Comparison of ENCODE assay signal across 1 cellular context in the genomic region with DNA sequence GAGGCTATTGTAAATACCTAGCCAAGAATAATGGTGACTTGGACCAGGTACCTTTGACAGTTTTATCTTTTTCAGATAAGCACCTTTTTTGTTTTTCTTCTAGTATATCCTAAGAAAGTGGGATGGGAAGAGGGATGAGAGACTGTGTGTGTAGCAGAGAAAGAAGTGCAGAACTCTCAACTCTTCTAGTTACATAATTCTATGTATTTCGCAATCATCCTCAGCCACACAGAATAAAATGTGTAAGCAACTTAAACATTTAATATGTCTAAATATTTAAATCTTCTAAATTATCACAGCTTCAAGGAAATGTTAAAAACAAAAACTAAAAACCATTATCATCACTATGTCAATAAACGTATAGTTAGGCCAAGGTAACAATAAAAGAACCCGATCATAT.
TF ChIP-seq lines count a peak whose summit lies in the region.

No MANE protein-coding gene starts in this region.

TF ChIP-seq in HepG2, 621 proteins besides CTCF, POLR2A, EP300 and RAD21 (continued from another document):
- TF ChIP-seq SMC3 (IDR thresholded peaks at IDR 0.05; ENCODE audit: low read length) (peak; percentile 19; the same call in 1 of the 2 replicates), KDM5A (IDR thresholded peaks at IDR 0.05; ENCODE audit: borderline replicate concordance, low read length) (0 out of 2 replicates have a peak, but pooled peaks have one; percentile 8), CEBPG (CRISPR knock-in tag; IDR thresholded peaks at IDR 0.05) (peak; percentile 93), CEBPB (IDR thresholded peaks at IDR 0.05; ENCODE audit: borderline replicate concordance, low read depth, low read length) (peak; percentile 97), ZNF75D (CRISPR knock-in tag; IDR thresholded peaks at IDR 0.05; ENCODE audit: borderline replicate concordance) (no peak), REL (CRISPR knock-in tag; conservative IDR thresholded peaks at IDR 0.05) (no peak)
- TF ChIP-seq, protein P1, sequence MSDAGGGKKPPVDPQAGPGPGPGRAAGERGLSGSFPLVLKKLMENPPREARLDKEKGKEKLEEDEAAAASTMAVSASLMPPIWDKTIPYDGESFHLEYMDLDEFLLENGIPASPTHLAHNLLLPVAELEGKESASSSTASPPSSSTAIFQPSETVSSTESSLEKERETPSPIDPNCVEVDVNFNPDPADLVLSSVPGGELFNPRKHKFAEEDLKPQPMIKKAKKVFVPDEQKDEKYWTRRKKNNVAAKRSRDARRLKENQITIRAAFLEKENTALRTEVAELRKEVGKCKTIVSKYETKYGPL (CRISPR knock-in tag; IDR thresholded peaks at IDR 0.05), result 0 out of 2 replicates have a peak, but pooled peaks have one; percentile 60
- TF ChIP-seq, protein P2, sequence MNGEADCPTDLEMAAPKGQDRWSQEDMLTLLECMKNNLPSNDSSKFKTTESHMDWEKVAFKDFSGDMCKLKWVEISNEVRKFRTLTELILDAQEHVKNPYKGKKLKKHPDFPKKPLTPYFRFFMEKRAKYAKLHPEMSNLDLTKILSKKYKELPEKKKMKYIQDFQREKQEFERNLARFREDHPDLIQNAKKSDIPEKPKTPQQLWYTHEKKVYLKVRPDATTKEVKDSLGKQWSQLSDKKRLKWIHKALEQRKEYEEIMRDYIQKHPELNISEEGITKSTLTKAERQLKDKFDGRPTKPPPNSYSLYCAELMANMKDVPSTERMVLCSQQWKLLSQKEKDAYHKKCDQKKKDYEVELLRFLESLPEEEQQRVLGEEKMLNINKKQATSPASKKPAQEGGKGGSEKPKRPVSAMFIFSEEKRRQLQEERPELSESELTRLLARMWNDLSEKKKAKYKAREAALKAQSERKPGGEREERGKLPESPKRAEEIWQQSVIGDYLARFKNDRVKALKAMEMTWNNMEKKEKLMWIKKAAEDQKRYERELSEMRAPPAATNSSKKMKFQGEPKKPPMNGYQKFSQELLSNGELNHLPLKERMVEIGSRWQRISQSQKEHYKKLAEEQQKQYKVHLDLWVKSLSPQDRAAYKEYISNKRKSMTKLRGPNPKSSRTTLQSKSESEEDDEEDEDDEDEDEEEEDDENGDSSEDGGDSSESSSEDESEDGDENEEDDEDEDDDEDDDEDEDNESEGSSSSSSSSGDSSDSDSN (CRISPR knock-in tag; IDR thresholded peaks at IDR 0.05), result no peak
TF ChIP-seq in HepG2: peak in this region for 6.
